Comparison of ENCODE assay signal across 26 cellular contexts in genomic region chr13:45744979-45745378, GRCh38. TPM values are rescaled to one million over a fixed set of nuclear protein-coding genes. Genes with fewer than 3 reads are reported as not detected.
DNase-seq lines count a peak whose midpoint lies in the region; ATAC-seq and TF ChIP-seq lines count a peak whose summit lies in the region.
"Had no signal": no experiment of that assay in that cellular context is flagged by ENCODE, and none has a peak within 500 bp of the region (broad histone marks: within the 10 kb centered on the region; RNA-seq: fewer than 3 reads in every experiment).

No MANE protein-coding gene starts in this region.

- peaks cover 3% of the 10 kb centered on the region for H3K27me3 Mint-ChIP-seq in stimulated activated naive CD8-positive, alpha-beta T cell treated with anti-CD3 and anti-CD28 coated beads, Interleukin-15, Interleukin-2, amounts not matched to agents 100 ng/mL and 50 ng/mL, for 24 hours
- no peaks in the 10 kb centered on the region for H3K27me3 Mint-ChIP-seq in neural crest cell (ENCODE audit: low read depth)

- no peak overlapping the region for H3K4me3 Mint-ChIP-seq in stimulated activated naive CD8-positive, alpha-beta T cell treated with anti-CD3 and anti-CD28 coated beads, Interleukin-15, Interleukin-2, amounts not matched to agents 100 ng/mL and 50 ng/mL, for 24 hours
- H3K4me3 Mint-ChIP-seq in neural crest cell = no peak overlapping the region
- no peak overlapping the region for H3K4me3 Mint-ChIP-seq in stimulated activated effector memory CD8-positive, alpha-beta T cell treated with anti-CD3 and anti-CD28 coated beads, Interleukin-12 subunit alpha, Interleukin-12 subunit beta, amount 100 ng/mL, for 72 hours
- H3K4me3 Mint-ChIP-seq: CD14-positive monocyte; CD4-positive, alpha-beta memory T cell; CD4-positive, CD25-positive, alpha-beta regulatory T cell; CD8-positive, alpha-beta memory T cell had no signal

- no peak for ATAC-seq in stimulated activated naive CD8-positive, alpha-beta T cell treated with anti-CD3 and anti-CD28 coated beads, Interleukin-15, Interleukin-2, amounts not matched to agents 100 U/mL and 50 U/mL, for 24 hours
- peak; percentile 11 for ATAC-seq in stimulated activated effector memory CD8-positive, alpha-beta T cell treated with anti-CD3 and anti-CD28 coated beads, Interleukin-12 subunit alpha, Interleukin-12 subunit beta, amount 100 ng/mL, for 72 hours
- no peak for ATAC-seq in HG03045 (IDR thresholded peaks at IDR 0.05; ENCODE audit: unreplicated experiment)
- ATAC-seq: GM12878 had no signal

- DNase-seq in stimulated activated naive CD8-positive, alpha-beta T cell treated with anti-CD3 and anti-CD28 coated beads, Interleukin-15, Interleukin-2, amounts not matched to agents 100 U/mL and 50 U/mL, for 24 hours = no peak
- DNase-seq in neural crest cell (ENCODE audit: low read depth, low spot score) = no peak
- no peak for DNase-seq in stimulated activated effector memory CD8-positive, alpha-beta T cell treated with anti-CD3 and anti-CD28 coated beads, Interleukin-12 subunit alpha, Interleukin-12 subunit beta, amount 100 ng/mL, for 72 hours (ENCODE audit: low spot score in 2 of 2)
- no peak for DNase-seq in T-helper 1 cell
- DNase-seq: 8988T; ACHN; BE2C; C1 segment of cervical spinal cord; CD4-positive, alpha-beta memory T cell; CD4-positive, CD25-positive, alpha-beta regulatory T cell; CD8-positive, alpha-beta memory T cell; COR-L47; DMS 273 treated with DMSO at 0.1 percent for 48 hours; DMS153; DMS53; DMS79; DND-41; EL; GDM1 had no signal

- TF ChIP-seq CTCF in neural crest cell (conservative IDR thresholded peaks at IDR 0.05) = no peak

- H3K36me3 Mint-ChIP-seq in stimulated activated naive CD8-positive, alpha-beta T cell treated with anti-CD3 and anti-CD28 coated beads, Interleukin-15, Interleukin-2, amounts not matched to agents 100 ng/mL and 50 ng/mL, for 24 hours (ENCODE audit: low read depth) = no peaks in the 10 kb centered on the region
- no peaks in the 10 kb centered on the region for H3K36me3 Mint-ChIP-seq in neural crest cell (ENCODE audit: low read depth)
- no peaks in the 10 kb centered on the region for H3K36me3 Mint-ChIP-seq in stimulated activated effector memory CD8-positive, alpha-beta T cell treated with anti-CD3 and anti-CD28 coated beads, Interleukin-12 subunit alpha, Interleukin-12 subunit beta, amount 100 ng/mL, for 72 hours
- H3K36me3 Mint-ChIP-seq: CD14-positive monocyte; CD4-positive, alpha-beta memory T cell; CD4-positive, CD25-positive, alpha-beta regulatory T cell; CD8-positive, alpha-beta memory T cell had no signal

- peak overlapping the region; percentile 0 for H3K27ac Mint-ChIP-seq in stimulated activated naive CD8-positive, alpha-beta T cell treated with anti-CD3 and anti-CD28 coated beads, Interleukin-15, Interleukin-2, amounts not matched to agents 100 ng/mL and 50 ng/mL, for 24 hours
- peak overlapping the region; percentile 73 for H3K27ac Mint-ChIP-seq in neural crest cell (ENCODE audit: unreplicated experiment)
- no peak overlapping the region for H3K27ac Mint-ChIP-seq in stimulated activated effector memory CD8-positive, alpha-beta T cell treated with anti-CD3 and anti-CD28 coated beads, Interleukin-12 subunit alpha, Interleukin-12 subunit beta, amount 100 ng/mL, for 72 hours
- H3K27ac Mint-ChIP-seq: CD14-positive monocyte; CD4-positive, CD25-positive, alpha-beta regulatory T cell; CD8-positive, alpha-beta memory T cell had no signal

- H3K9me3 Mint-ChIP-seq in stimulated activated naive CD8-positive, alpha-beta T cell treated with anti-CD3 and anti-CD28 coated beads, Interleukin-15, Interleukin-2, amounts not matched to agents 100 ng/mL and 50 ng/mL, for 24 hours = no peaks in the 10 kb centered on the region
- peaks cover 4% of the 10 kb centered on the region for H3K9me3 Mint-ChIP-seq in neural crest cell
- no peaks in the 10 kb centered on the region for H3K9me3 Mint-ChIP-seq in stimulated activated effector memory CD8-positive, alpha-beta T cell treated with anti-CD3 and anti-CD28 coated beads, Interleukin-12 subunit alpha, Interleukin-12 subunit beta, amount 100 ng/mL, for 72 hours
- H3K9me3 Mint-ChIP-seq: CD4-positive, alpha-beta memory T cell; CD8-positive, alpha-beta memory T cell had no signal

- no peaks in the 10 kb centered on the region for H3K4me1 Mint-ChIP-seq in stimulated activated naive CD8-positive, alpha-beta T cell treated with anti-CD3 and anti-CD28 coated beads, Interleukin-15, Interleukin-2, amounts not matched to agents 100 ng/mL and 50 ng/mL, for 24 hours (ENCODE audit: low read depth)
- no peaks in the 10 kb centered on the region for H3K4me1 Mint-ChIP-seq in neural crest cell
- H3K4me1 Mint-ChIP-seq in stimulated activated effector memory CD8-positive, alpha-beta T cell treated with anti-CD3 and anti-CD28 coated beads, Interleukin-12 subunit alpha, Interleukin-12 subunit beta, amount 100 ng/mL, for 72 hours = no peaks in the 10 kb centered on the region
- H3K4me1 Mint-ChIP-seq: CD4-positive, alpha-beta memory T cell; CD8-positive, alpha-beta memory T cell had no signal

RNA-seq across cellular contexts. Expression of gene CBY2, which starts 42.9 kb away (rescaled TPM):
- total RNA-seq in neural crest cell = not detected in 2 replicates
- total RNA-seq: A673; CD8-positive, alpha-beta memory T cell; Daoy; G401 had no signal
